23 cellular contexts compared by ENCODE assay signal in genomic region chr12:93957870-93958269, GRCh38.
DNase-seq lines count a peak whose midpoint lies in the region; ATAC-seq, FAIRE-seq and TF ChIP-seq lines count a peak whose summit lies in the region.
"Had no signal": no experiment of that assay in that cellular context is flagged by ENCODE, and none has a peak within 500 bp of the region (broad histone marks: within the 10 kb centered on the region; RNA-seq: fewer than 3 reads in every experiment).

No MANE protein-coding gene starts in this region.

- TF ChIP-seq CTCF in fibroblast of the aortic adventitia (IDR thresholded peaks at IDR 0.05; ENCODE audit: insufficient read depth, low read length) (peak; percentile 8), pancreas (IDR thresholded peaks at IDR 0.05) (no peak)

- intact Hi-C loops in pancreas (cut with DNase I), result no loop called here

- H3K27me3 ChIP-seq in pancreas, result no peaks in the 10 kb centered on the region

- H3K4me3 Mint-ChIP-seq in stimulated activated naive B cell treated with anti-CD40 and anti-IgM and Interleukin-4, amounts not matched to agents 10 μg/mL and 1 μg/mL and 100 μg/mL, for 72 hours, result no peak overlapping the region
- H3K4me3 Mint-ChIP-seq: CD4-positive, CD25-positive, alpha-beta regulatory T cell had no signal

- no peak for FAIRE-seq in pancreas (lab: Jason Lieb, UNC)
- FAIRE-seq: A204.1, GM12891, GM18507, H54, K562 had no signal

- ATAC-seq in stimulated activated naive B cell treated with anti-CD40 and anti-IgM and Interleukin-4, amounts not matched to agents 10 μg/mL and 1 μg/mL and 100 μg/mL, for 72 hours (replicated peaks), result no peak
- ATAC-seq in pancreas, result no peak
- ATAC-seq: K562 had no signal

- H3K27me3 Mint-ChIP-seq in stimulated activated naive B cell treated with anti-CD40 and anti-IgM and Interleukin-4, amounts not matched to agents 10 μg/mL and 1 μg/mL and 100 μg/mL, for 72 hours, result no peaks in the 10 kb centered on the region
- H3K27me3 Mint-ChIP-seq: CD4-positive, CD25-positive, alpha-beta regulatory T cell had no signal

- H3K4me3 ChIP-seq in fibroblast of the aortic adventitia (ENCODE audit: low read depth, low read length) (no peak overlapping the region), pancreas (no peak overlapping the region)
- H3K4me3 ChIP-seq: K562 had no signal

- H3K27ac Mint-ChIP-seq in stimulated activated naive B cell treated with anti-CD40 and anti-IgM and Interleukin-4, amounts not matched to agents 10 μg/mL and 1 μg/mL and 100 μg/mL, for 72 hours, result no peak overlapping the region

- H3K36me3 Mint-ChIP-seq in stimulated activated naive B cell treated with anti-CD40 and anti-IgM and Interleukin-4, amounts not matched to agents 10 μg/mL and 1 μg/mL and 100 μg/mL, for 72 hours, result no peaks in the 10 kb centered on the region
- H3K36me3 Mint-ChIP-seq: CD4-positive, CD25-positive, alpha-beta regulatory T cell had no signal

- no peaks in the 10 kb centered on the region for H3K4me1 Mint-ChIP-seq in stimulated activated naive B cell treated with anti-CD40 and anti-IgM and Interleukin-4, amounts not matched to agents 10 μg/mL and 1 μg/mL and 100 μg/mL, for 72 hours

- no peak overlapping the region for H3K27ac ChIP-seq in pancreas

- no peaks in the 10 kb centered on the region for H3K36me3 ChIP-seq in pancreas

- no peaks in the 10 kb centered on the region for H3K4me1 ChIP-seq in pancreas

- H3K9me3 ChIP-seq in pancreas, result peaks cover 0 to 3% (median 0%) of the 10 kb centered on the region in 4 donors

- DNase-seq in AG08395 (ENCODE audit: low spot score), result peak; percentile 50
- DNase-seq in GM03348 (ENCODE audit: low spot score), result peak; percentile 37
- DNase-seq in RPMI7951 (ENCODE audit: low read depth), result peak; percentile 38
- peak; percentile 54 for DNase-seq in fibroblast of the aortic adventitia (ENCODE audit: low read depth)
- no peak for DNase-seq in GF-D8 (lab: John Stamatoyannopoulos, UW)
- no peak for DNase-seq in stimulated activated naive B cell treated with anti-CD40 and anti-IgM and Interleukin-4, amounts not matched to agents 10 μg/mL and 1 μg/mL and 100 μg/mL, for 72 hours
- no peak for DNase-seq in pancreas
- no peak for DNase-seq in NCI-H2029 treated with DMSO at 0.1 percent for 48 hours (lab: John Stamatoyannopoulos, UW)
- DNase-seq: CD4-positive, CD25-positive, alpha-beta regulatory T cell; COR-L47; DMS 273 treated with DMSO at 0.1 percent for 48 hours; DND-41; NCI-H1105 treated with DMSO at 0.1 percent for 48 hours; NCI-H1694; NCI-H510A; NCI-H748 treated with DMSO at 0.1 percent for 48 hours; OCI-M1; SHP77 had no signal

- H3K9me3 Mint-ChIP-seq in stimulated activated naive B cell treated with anti-CD40 and anti-IgM and Interleukin-4, amounts not matched to agents 10 μg/mL and 1 μg/mL and 100 μg/mL, for 72 hours, result peaks cover 11 to 22% of the 10 kb centered on the region in 2 donors

Comparison
In these comparisons a context has a peak if more than half of its experiments do, and no peak if none do; other contexts are left out.
1. DNase-seq: peak in AG08395 (single experiment), GM03348 (single experiment), RPMI7951 (single experiment) and fibroblast of the aortic adventitia (single experiment); none in GF-D8 (single experiment), stimulated activated naive B cell treated with anti-CD40 and anti-IgM and Interleukin-4, amounts not matched to agents 10 μg/mL and 1 μg/mL and 100 μg/mL, for 72 hours (single experiment), pancreas (0 of 6) and NCI-H2029 treated with DMSO at 0.1 percent for 48 hours (single experiment).